In genomic region chr9:32581512-32582143, GRCh38 we compare ENCODE assay signal across 8 cellular contexts. TPM values are rescaled to one million over a fixed set of nuclear protein-coding genes. Genes with fewer than 3 reads are reported as not detected.
DNase-seq lines count a peak whose midpoint lies in the region; ATAC-seq, FAIRE-seq and TF ChIP-seq lines count a peak whose summit lies in the region.
"Had no signal": no experiment of that assay in that cellular context is flagged by ENCODE, and none has a peak within 500 bp of the region (broad histone marks: within the 10 kb centered on the region; RNA-seq: fewer than 3 reads in every experiment).

No MANE protein-coding gene starts in this region.

- ATAC-seq in GM21723 (IDR thresholded peaks at IDR 0.05; ENCODE audit: unreplicated experiment) = peak; percentile 41
- no peak for ATAC-seq in gastroesophageal sphincter
- ATAC-seq in HG02884 (IDR thresholded peaks at IDR 0.05; ENCODE audit: unreplicated experiment) = no peak

- H3K36me3 ChIP-seq in gastroesophageal sphincter (no peaks in the 10 kb centered on the region), small intestine (ENCODE audit: control insufficient read depth in 2 of 2, insufficient read depth in 2 of 2, low read length in 2 of 2) (no peaks in the 10 kb centered on the region)

- FAIRE-seq in small intestine (lab: Jason Lieb, UNC) = no peak

- H3K4me3 ChIP-seq in gastroesophageal sphincter (no peak overlapping the region), small intestine (ENCODE audit: low read depth in 1 of 2, low read length in 2 of 2) (no peak overlapping the region)

- TF ChIP-seq EP300 in gastroesophageal sphincter (IDR thresholded peaks at IDR 0.05) = no peak

- H3K4me1 ChIP-seq in gastroesophageal sphincter (no peaks in the 10 kb centered on the region), small intestine (ENCODE audit: control insufficient read depth in 2 of 2, insufficient read depth in 1 of 2, low read depth in 1 of 2, low read length in 1 of 2) (no peaks in the 10 kb centered on the region)

- DNase-seq in DMS79 (lab: John Stamatoyannopoulos, UW) = peak; percentile 3
- DNase-seq in NCI-H2029 treated with DMSO at 0.1 percent for 48 hours (lab: John Stamatoyannopoulos, UW) = peak; percentile 28
- peak; percentile 5 to 35 for DNase-seq in activated CD4-positive, alpha-beta T cell treated with anti-CD3 and anti-CD28 coated beads for 4 hours
- peak; percentile 37 for DNase-seq in small intestine

- 17 to 26% methylated on average over 2 to 3 of the region's 3 CpGs for WGBS in gastroesophageal sphincter (ENCODE audit: low coverage in 1 of 2), 2 donors
- WGBS in small intestine, 3 donors = 40 to 47% (median 44%) methylated on average over 3 of the region's 3 CpGs

- no peaks in the 10 kb centered on the region for H3K9me3 ChIP-seq in gastroesophageal sphincter
- H3K9me3 ChIP-seq in small intestine (ENCODE audit: control insufficient read depth, low read depth) = no peaks in the 10 kb centered on the region

- no peak for TF ChIP-seq POLR2A in gastroesophageal sphincter (IDR thresholded peaks at IDR 0.05)

- no peak overlapping the region for H3K27ac ChIP-seq in gastroesophageal sphincter
- no peak overlapping the region for H3K27ac ChIP-seq in small intestine (ENCODE audit: low read depth in 1 of 2, low read length in 1 of 2)

- peaks cover 25% of the 10 kb centered on the region for H3K27me3 ChIP-seq in gastroesophageal sphincter
- no peaks in the 10 kb centered on the region for H3K27me3 ChIP-seq in small intestine (ENCODE audit: control insufficient read depth in 2 of 2, insufficient read depth in 2 of 2, low read length in 2 of 2)

- peak in 3 of 4 experiments; percentile 17 to 52 (median 25) for TF ChIP-seq CTCF in gastroesophageal sphincter (IDR thresholded peaks at IDR 0.05)

RNA-seq across cellular contexts. Expression of gene NDUFB6, which starts 8.7 kb away (rescaled TPM):
- 10 to 100 TPM; 47.3 to 71.1 (median 55.9) TPM for total RNA-seq in gastroesophageal sphincter
- polyA plus RNA-seq in small intestine = 10 to 100 TPM; 55.9 to 78.7 (median 67.8) TPM

RNA-seq across cellular contexts. Expression of gene TOPORS, which starts 29.2 kb away (rescaled TPM):
- total RNA-seq in gastroesophageal sphincter = 10 to 100 TPM; 16.5 to 28.5 (median 25.5) TPM
- polyA plus RNA-seq in small intestine = 1 to 10 TPM; 6.2 to 7.6 (median 6.5) TPM

RNA-seq across cellular contexts. Expression of gene SMIM27, which starts 29.5 kb away (rescaled TPM):
- 10 to 100 TPM in 1 of 4 donors, 1 to 10 TPM in 3; 4.0 to 12.5 (median 8.2) TPM for total RNA-seq in gastroesophageal sphincter
- polyA plus RNA-seq in small intestine = 10 to 100 TPM in 1 of 3 donors, 1 to 10 TPM in 2; 6.5 to 15.4 (median 7.1) TPM

RNA-seq across cellular contexts. Expression of gene TAF1L, which starts 53.8 kb away (rescaled TPM):
- under 1 TPM in 1 of 4 donors, not detected in 3; 0.05 TPM for total RNA-seq in gastroesophageal sphincter
- not detected for polyA plus RNA-seq in small intestine
- total RNA-seq: activated CD8-positive, alpha-beta memory T cell treated with anti-CD3 and anti-CD28 coated beads for 36 hours had no signal

RNA-seq across cellular contexts. Expression of gene RIGI, which starts 55.6 kb away (rescaled TPM):
- total RNA-seq in gastroesophageal sphincter = 10 to 100 TPM in 1 of 4 donors, 1 to 10 TPM in 3; 6.8 to 14.3 (median 8.3) TPM
- 1 to 10 TPM; 3.5 to 5.1 (median 4.3) TPM for polyA plus RNA-seq in small intestine
